ENCODE assay signal across 11 cellular contexts in the genomic region with DNA sequence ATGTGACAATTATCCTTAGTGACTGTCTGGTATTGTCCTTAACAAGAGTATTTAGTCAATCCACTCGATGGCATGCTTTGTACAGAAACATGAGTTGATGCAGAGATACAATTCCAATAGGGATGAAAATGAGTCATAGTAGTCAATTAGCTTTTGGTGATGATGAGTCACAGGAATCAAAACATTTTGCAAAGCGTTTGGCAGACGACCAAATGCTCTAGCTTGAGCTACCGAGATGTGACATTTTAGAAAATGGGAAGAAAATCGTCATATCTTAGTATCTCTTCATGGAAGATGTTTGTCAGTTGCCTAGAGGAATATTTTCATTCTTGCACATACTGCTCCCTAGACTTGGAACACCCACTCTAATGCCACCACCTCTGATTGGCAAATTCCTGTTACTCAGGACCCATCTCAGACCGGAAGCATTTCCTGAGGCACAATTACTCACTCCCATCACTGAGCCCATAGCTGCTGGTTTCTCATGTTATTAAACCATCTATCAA.
DNase-seq lines count a peak whose midpoint lies in the region; ATAC-seq, FAIRE-seq and TF ChIP-seq lines count a peak whose summit lies in the region.
"Had no signal": no experiment of that assay in that cellular context is flagged by ENCODE, and none has a peak within 500 bp of the region (broad histone marks: within the 10 kb centered on the region; RNA-seq: fewer than 3 reads in every experiment).

No MANE protein-coding gene starts in this region.

- H3K4me3 ChIP-seq in GM23248 (peak overlapping the region; percentile 46), PC-9 (peak overlapping the region; percentile 24; the same call in 1 of the 2 replicates), endothelial cell of umbilical vein (replicated peaks in 1 of 3; ENCODE audit: insufficient read depth in 1 of 3, low read depth in 1 of 3, low read length in 3 of 3) (no peak overlapping the region), right atrium auricular region (no peak overlapping the region)
- H3K4me3 ChIP-seq: gastrocnemius medialis, neural progenitor cell had no signal

- peaks cover 2% of the 10 kb centered on the region for H3K27me3 Mint-ChIP-seq in activated naive CD8-positive, alpha-beta T cell treated with anti-CD3 and anti-CD28 coated beads, Interleukin-2, amount 50 U/mL, for 24 hours

- no peaks in the 10 kb centered on the region for H3K9me3 Mint-ChIP-seq in activated naive CD8-positive, alpha-beta T cell treated with anti-CD3 and anti-CD28 coated beads, Interleukin-2, amount 50 U/mL, for 24 hours

- no peak for TF ChIP-seq CTCF in PC-9 (conservative IDR thresholded peaks at IDR 0.05)
- no peak for TF ChIP-seq CTCF in endothelial cell of umbilical vein (IDR thresholded peaks at IDR 0.05; ENCODE audit: extremely low read depth in 1 of 2, insufficient read depth in 1 of 2, low read depth in 1 of 2, low read length in 2 of 2)
- TF ChIP-seq CTCF in right atrium auricular region (IDR thresholded peaks at IDR 0.05) = no peak

- H3K4me3 Mint-ChIP-seq in activated naive CD8-positive, alpha-beta T cell treated with anti-CD3 and anti-CD28 coated beads, Interleukin-2, amount 50 U/mL, for 24 hours = no peak overlapping the region
- H3K4me3 Mint-ChIP-seq: neural progenitor cell had no signal

- FAIRE-seq in endothelial cell of umbilical vein (lab: Jason Lieb, UNC) = peak; percentile 77

- H3K4me1 ChIP-seq in GM23248 (ENCODE audit: insufficient read depth) (peaks cover 16% of the 10 kb centered on the region), PC-9 (replicated peaks; ENCODE audit: insufficient read depth) (peaks cover 22% of the 10 kb centered on the region), endothelial cell of umbilical vein (ENCODE audit: control insufficient read depth, extremely low read depth, insufficient read depth, low read length) (peaks cover 19% of the 10 kb centered on the region), right atrium auricular region (no peaks in the 10 kb centered on the region)
- H3K4me1 ChIP-seq: gastrocnemius medialis, neural progenitor cell had no signal

- peak overlapping the region; percentile 74 for H3K4me2 ChIP-seq in GM23248 (ENCODE audit: unreplicated experiment)
- peak overlapping the region; percentile 60 for H3K4me2 ChIP-seq in PC-9
- H3K4me2 ChIP-seq in endothelial cell of umbilical vein (ENCODE audit: insufficient read depth, low read length) = peak overlapping the region; percentile 73
- H3K4me2 ChIP-seq: neural progenitor cell had no signal

- in situ Hi-C loops in GM23248 (cut with MboI) = no loop called here

- 0 out of 2 replicates have a peak overlapping the region, but pooled peaks have one; percentile 4 for H2AFZ ChIP-seq in GM23248
- H2AFZ ChIP-seq in PC-9 = no peak overlapping the region
- no peak overlapping the region for H2AFZ ChIP-seq in endothelial cell of umbilical vein (ENCODE audit: low read depth, low read length)
- H2AFZ ChIP-seq: neural progenitor cell had no signal

- no peaks in the 10 kb centered on the region for H3K4me1 Mint-ChIP-seq in activated naive CD8-positive, alpha-beta T cell treated with anti-CD3 and anti-CD28 coated beads, Interleukin-2, amount 50 U/mL, for 24 hours
- H3K4me1 Mint-ChIP-seq: neural progenitor cell had no signal

- no peak for ATAC-seq in activated naive CD8-positive, alpha-beta T cell treated with anti-CD3 and anti-CD28 coated beads, Interleukin-2, amount 50 U/mL, for 24 hours
- no peak for ATAC-seq in GM19455 (IDR thresholded peaks at IDR 0.05; ENCODE audit: unreplicated experiment)
- no peak for ATAC-seq in stimulated activated naive CD8-positive, alpha-beta T cell treated with anti-CD3 and anti-CD28 coated beads, Interleukin-15, Interleukin-2, amounts not matched to agents 100 U/mL and 50 U/mL, for 24 hours
- ATAC-seq: gastrocnemius medialis had no signal

- WGBS in GM23248 (ENCODE audit: low coverage in 1 of 2, low lambda C conversion rate in 2 of 2, missing lambda C conversion rate in 2 of 2), 2 experiments = 1% methylated on average over 6 of the region's 6 CpGs

- 0 out of 2 replicates have a peak, but pooled peaks cover 3% of the 10 kb centered on the region for H3K36me3 ChIP-seq in GM23248 (ENCODE audit: low read depth)
- H3K36me3 ChIP-seq in PC-9 (ENCODE audit: low read depth) = no peaks in the 10 kb centered on the region
- no peaks in the 10 kb centered on the region for H3K36me3 ChIP-seq in endothelial cell of umbilical vein (ENCODE audit: control insufficient read depth in 2 of 2, extremely low read depth in 1 of 2, insufficient read depth in 2 of 2, low read length in 2 of 2)
- no peaks in the 10 kb centered on the region for H3K36me3 ChIP-seq in right atrium auricular region
- H3K36me3 ChIP-seq: gastrocnemius medialis, neural progenitor cell had no signal

- H3K9me2 ChIP-seq in GM23248 (ENCODE audit: insufficient read depth) = no peaks in the 10 kb centered on the region
- no peaks in the 10 kb centered on the region for H3K9me2 ChIP-seq in PC-9 (ENCODE audit: insufficient read depth)

- no peaks in the 10 kb centered on the region for H3K79me2 ChIP-seq in GM23248 (ENCODE audit: insufficient read depth)
- no peaks in the 10 kb centered on the region for H3K79me2 ChIP-seq in PC-9 (ENCODE audit: low read depth)
- no peaks in the 10 kb centered on the region for H3K79me2 ChIP-seq in endothelial cell of umbilical vein (ENCODE audit: control insufficient read depth, insufficient read depth, low read length)

- peak overlapping the region; percentile 77 for H3K27ac ChIP-seq in GM23248
- peak overlapping the region; percentile 67 for H3K27ac ChIP-seq in PC-9
- peak overlapping the region; percentile 32 for H3K27ac ChIP-seq in endothelial cell of umbilical vein (ENCODE audit: insufficient read depth, low read depth, low read length)
- H3K27ac ChIP-seq in right atrium auricular region = no peak overlapping the region
- H3K27ac ChIP-seq: gastrocnemius medialis, neural progenitor cell had no signal

- H3K9ac ChIP-seq in GM23248 (peak overlapping the region; percentile 41), endothelial cell of umbilical vein (replicated peaks; ENCODE audit: extremely low read depth, insufficient read depth, low read length) (no peak overlapping the region)
- H3K9ac ChIP-seq: neural progenitor cell had no signal

- POLR2A ChIA-PET in PC-9 (lab: Charles Lee; ENCODE audit: unreplicated experiment) (interaction anchor here (0.5 kb wide), 1 partner anchor 156 kb away, joined by 8 read pairs; no protein-coding TSS in a partner anchor), endothelial cell of umbilical vein (lab: Charles Lee) (no interaction called here)

- no peak for TF ChIP-seq POLR2A in endothelial cell of umbilical vein (IDR thresholded peaks at IDR 0.05; ENCODE audit: low read depth, low read length)

- H3K27ac Mint-ChIP-seq in activated naive CD8-positive, alpha-beta T cell treated with anti-CD3 and anti-CD28 coated beads, Interleukin-2, amount 50 U/mL, for 24 hours = no peak overlapping the region
- H3K27ac Mint-ChIP-seq: neural progenitor cell had no signal

- no peaks in the 10 kb centered on the region for H3K9me1 ChIP-seq in endothelial cell of umbilical vein (replicated peaks; ENCODE audit: control insufficient read depth, extremely low read depth, insufficient read depth, low read length)

- DNase-seq in GM23248 = peak; percentile 97
- DNase-seq in PC-9 = peak; percentile 63 to 89
- peak; percentile 91 for DNase-seq in endothelial cell of umbilical vein (ENCODE audit: low read depth, low spot score)
- peak; percentile 93 for DNase-seq in renal cortical epithelial cell (ENCODE audit: low read depth)
- no peak for DNase-seq in right atrium auricular region (ENCODE audit: low spot score)
- no peak for DNase-seq in activated naive CD8-positive, alpha-beta T cell treated with anti-CD3 and anti-CD28 coated beads, Interleukin-2, amount 50 U/mL, for 24 hours
- no peak for DNase-seq in stimulated activated naive CD8-positive, alpha-beta T cell treated with anti-CD3 and anti-CD28 coated beads, Interleukin-15, Interleukin-2, amounts not matched to agents 100 U/mL and 50 U/mL, for 24 hours
- DNase-seq: gastrocnemius medialis, NCI-H82 had no signal

- CTCF ChIA-PET in PC-9 (lab: Charles Lee) = interaction anchor here (0.6 to 0.8 kb wide), 2 partner anchors 18 to 1427 kb away, joined by 3 read pairs; no protein-coding TSS in a partner anchor
- CTCF ChIA-PET in endothelial cell of umbilical vein (lab: Charles Lee) = interaction anchor here (0.9 to 2.2 kb wide), 14 partner anchors 8 to 563 kb away, joined by 3 to 11 read pairs (median 3); no protein-coding TSS in a partner anchor

- intact Hi-C loops in PC-9 (cut with micrococcal nuclease; ENCODE audit: unreplicated experiment) = loop anchor here (1.0 kb wide), 1 partner anchor 633 kb away; no protein-coding TSS in a partner anchor
- intact Hi-C loops in endothelial cell of umbilical vein (cut with micrococcal nuclease) = loop anchor here (1.0 kb wide), 1 partner anchor 502 kb away; no protein-coding TSS in a partner anchor

- no peaks in the 10 kb centered on the region for H3K27me3 ChIP-seq in GM23248 (replicated peaks; ENCODE audit: insufficient read depth)
- no peaks in the 10 kb centered on the region for H3K27me3 ChIP-seq in PC-9 (ENCODE audit: insufficient read depth, low read depth)
- H3K27me3 ChIP-seq in endothelial cell of umbilical vein (ENCODE audit: control insufficient read depth in 2 of 2, insufficient read depth in 2 of 2, low read length in 2 of 2) = no peaks in the 10 kb centered on the region
- H3K27me3 ChIP-seq in right atrium auricular region = no peaks in the 10 kb centered on the region
- H3K27me3 ChIP-seq: gastrocnemius medialis, neural progenitor cell had no signal

- dilution Hi-C loops in endothelial cell of umbilical vein (cut with MboI; ENCODE audit: extremely low pct_ligation_motif_present, low sequenced_read_pairs) = no loop called here

- H4K20me1 ChIP-seq in GM23248 (ENCODE audit: insufficient read depth) = no peaks in the 10 kb centered on the region
- no peaks in the 10 kb centered on the region for H4K20me1 ChIP-seq in PC-9 (ENCODE audit: insufficient read depth)
- no peaks in the 10 kb centered on the region for H4K20me1 ChIP-seq in endothelial cell of umbilical vein (replicated peaks; ENCODE audit: control insufficient read depth, extremely low read depth, insufficient read depth, low read length)

- no TSS peak for BruUV-seq in PC-9 (replicated peaks; lab: Mats Ljungman, UMichigan)
- no TSS peak for BruUV-seq in endothelial cell of umbilical vein (replicated peaks; lab: Mats Ljungman, UMichigan)

- H3K36me3 Mint-ChIP-seq in activated naive CD8-positive, alpha-beta T cell treated with anti-CD3 and anti-CD28 coated beads, Interleukin-2, amount 50 U/mL, for 24 hours (ENCODE audit: low read depth) = no peaks in the 10 kb centered on the region
- H3K36me3 Mint-ChIP-seq: neural progenitor cell had no signal

- H3F3A ChIP-seq in GM23248 (ENCODE audit: insufficient read depth) = peaks cover 18% of the 10 kb centered on the region
- peaks cover 20% of the 10 kb centered on the region for H3F3A ChIP-seq in PC-9 (ENCODE audit: insufficient read depth, low read depth)

- H3K9me3 ChIP-seq in GM23248 (ENCODE audit: low read depth) (no peaks in the 10 kb centered on the region), PC-9 (ENCODE audit: insufficient read depth, low read depth) (0 out of 2 replicates have a peak, but pooled peaks cover 5% of the 10 kb centered on the region), endothelial cell of umbilical vein (replicated peaks; ENCODE audit: control insufficient read depth, insufficient read depth, low read length) (no peaks in the 10 kb centered on the region), right atrium auricular region (peaks cover 0 to 4% of the 10 kb centered on the region in 2 donors)
- H3K9me3 ChIP-seq: gastrocnemius medialis had no signal

Comparison
In these comparisons a context has a peak if more than half of its experiments do, and no peak if none do; other contexts are left out.
1. DNase-seq: peak in GM23248 (single experiment), PC-9 (2 of 2), endothelial cell of umbilical vein (single experiment) and renal cortical epithelial cell (single experiment); none in right atrium auricular region (single experiment), activated naive CD8-positive, alpha-beta T cell treated with anti-CD3 and anti-CD28 coated beads, Interleukin-2, amount 50 U/mL, for 24 hours (single experiment) and stimulated activated naive CD8-positive, alpha-beta T cell treated with anti-CD3 and anti-CD28 coated beads, Interleukin-15, Interleukin-2, amounts not matched to agents 100 U/mL and 50 U/mL, for 24 hours (single experiment).
2. H3K27ac ChIP-seq: peak in GM23248 (single experiment), PC-9 (single experiment) and endothelial cell of umbilical vein (single experiment); none in right atrium auricular region (0 of 2).
3. H3K4me3 ChIP-seq: peak in GM23248 (single experiment) and PC-9 (single experiment); none in endothelial cell of umbilical vein (0 of 3) and right atrium auricular region (0 of 2).
4. Peak in every context shown above with its lines, with median percentiles within 50 percentile points of each other: H3K4me2 ChIP-seq.